Comparison of ENCODE assay signal across 2 cellular contexts in genomic region chr6:129630606-129631005, GRCh38.
TF ChIP-seq lines count a peak whose summit lies in the region.

No MANE protein-coding gene starts in this region.

TF ChIP-seq in HepG2, 621 proteins besides CTCF, POLR2A, EP300 and RAD21 (continues in another document):
- TF ChIP-seq ZNF296 (CRISPR knock-in tag; conservative IDR thresholded peaks at IDR 0.05) (no peak), ZZZ3 (CRISPR knock-in tag; IDR thresholded peaks at IDR 0.05; ENCODE audit: borderline replicate concordance) (no peak), ZKSCAN1 (IDR thresholded peaks at IDR 0.05; ENCODE audit: low read length) (no peak), PITX1 (CRISPR knock-in tag; IDR thresholded peaks at IDR 0.05) (no peak), ATF7-NPFF (CRISPR knock-in tag; IDR thresholded peaks at IDR 0.05; ENCODE audit: low read depth) (no peak), KAT8 (CRISPR knock-in tag; IDR thresholded peaks at IDR 0.05) (peak; percentile 36; the same call in 1 of the 2 replicates), ZFP82 (CRISPR knock-in tag; IDR thresholded peaks at IDR 0.05; ENCODE audit: borderline replicate concordance) (no peak), FOXP1 (IDR thresholded peaks at IDR 0.05) (no peak), FOXP1 (CRISPR knock-in tag; IDR thresholded peaks at IDR 0.05) (no peak), HDAC2 (CRISPR knock-in tag; IDR thresholded peaks at IDR 0.05) (0 out of 2 replicates have a peak, but pooled peaks have one; percentile 36), ZNF350 (CRISPR knock-in tag; IDR thresholded peaks at IDR 0.05; ENCODE audit: borderline replicate concordance, low read depth) (no peak), ATF6 (CRISPR knock-in tag; conservative IDR thresholded peaks at IDR 0.05) (no peak), FOXA3 (CRISPR knock-in tag; IDR thresholded peaks at IDR 0.05) (peak; percentile 85), XRCC5 (optimal IDR thresholded peaks at IDR 0.05; ENCODE audit: low read length) (no peak), HMG20B (CRISPR knock-in tag; conservative IDR thresholded peaks at IDR 0.05) (no peak), HNRNPUL1 (IDR thresholded peaks at IDR 0.05; ENCODE audit: low read depth, low read length) (no peak), NR2F6 (IDR thresholded peaks at IDR 0.05) (peak; percentile 24; the same call in 1 of the 2 replicates), NR2F6 (CRISPR knock-in tag; IDR thresholded peaks at IDR 0.05) (peak; percentile 64; the same call in 1 of the 2 replicates), SSRP1 (CRISPR knock-in tag; IDR thresholded peaks at IDR 0.05) (no peak), NFIB (CRISPR knock-in tag; IDR thresholded peaks at IDR 0.05; ENCODE audit: borderline replicate concordance) (no peak), ZBTB37 (CRISPR knock-in tag; IDR thresholded peaks at IDR 0.05) (no peak), TEAD2 (CRISPR knock-in tag; IDR thresholded peaks at IDR 0.05) (no peak), CBX2 (IDR thresholded peaks at IDR 0.05; ENCODE audit: low read depth, low read length) (no peak), CBX2 (CRISPR knock-in tag; IDR thresholded peaks at IDR 0.05; ENCODE audit: low read depth) (no peak), ZFP36 (IDR thresholded peaks at IDR 0.05; ENCODE audit: borderline replicate concordance, low read depth, low read length, partially characterized antibody) (no peak), CEBPG (CRISPR knock-in tag; IDR thresholded peaks at IDR 0.05) (0 out of 2 replicates have a peak, but pooled peaks have one; percentile 4), FOXA1 (IDR thresholded peaks at IDR 0.05) (no peak), FOXA1 (CRISPR knock-in tag; IDR thresholded peaks at IDR 0.05) (peak; percentile 81), ZNF414 (CRISPR knock-in tag; IDR thresholded peaks at IDR 0.05) (no peak), GATAD2A (CRISPR knock-in tag; IDR thresholded peaks at IDR 0.05) (peak; percentile 64; the same call in 1 of the 2 replicates), ZC3H4 (CRISPR knock-in tag; IDR thresholded peaks at IDR 0.05; ENCODE audit: borderline replicate concordance) (no peak), ZNF766 (CRISPR knock-in tag; IDR thresholded peaks at IDR 0.05; ENCODE audit: borderline replicate concordance) (no peak), STAG1 (CRISPR knock-in tag; IDR thresholded peaks at IDR 0.05) (0 out of 2 replicates have a peak, but pooled peaks have one; percentile 9), NFYB (CRISPR knock-in tag; IDR thresholded peaks at IDR 0.05) (no peak), SOX13 (IDR thresholded peaks at IDR 0.05) (no peak), SOX13 (CRISPR knock-in tag; conservative IDR thresholded peaks at IDR 0.05 in 1 of 2, IDR thresholded peaks at IDR 0.05 in 1 of 2) (peak in 1 of 2 experiments; percentile 28; a peak in 1 of 4 replicates), ZNF430 (CRISPR knock-in tag; IDR thresholded peaks at IDR 0.05) (no peak), RARA (CRISPR knock-in tag; IDR thresholded peaks at IDR 0.05) (peak; percentile 34; the same call in 1 of the 2 replicates)
- TF ChIP-seq, protein P1, sequence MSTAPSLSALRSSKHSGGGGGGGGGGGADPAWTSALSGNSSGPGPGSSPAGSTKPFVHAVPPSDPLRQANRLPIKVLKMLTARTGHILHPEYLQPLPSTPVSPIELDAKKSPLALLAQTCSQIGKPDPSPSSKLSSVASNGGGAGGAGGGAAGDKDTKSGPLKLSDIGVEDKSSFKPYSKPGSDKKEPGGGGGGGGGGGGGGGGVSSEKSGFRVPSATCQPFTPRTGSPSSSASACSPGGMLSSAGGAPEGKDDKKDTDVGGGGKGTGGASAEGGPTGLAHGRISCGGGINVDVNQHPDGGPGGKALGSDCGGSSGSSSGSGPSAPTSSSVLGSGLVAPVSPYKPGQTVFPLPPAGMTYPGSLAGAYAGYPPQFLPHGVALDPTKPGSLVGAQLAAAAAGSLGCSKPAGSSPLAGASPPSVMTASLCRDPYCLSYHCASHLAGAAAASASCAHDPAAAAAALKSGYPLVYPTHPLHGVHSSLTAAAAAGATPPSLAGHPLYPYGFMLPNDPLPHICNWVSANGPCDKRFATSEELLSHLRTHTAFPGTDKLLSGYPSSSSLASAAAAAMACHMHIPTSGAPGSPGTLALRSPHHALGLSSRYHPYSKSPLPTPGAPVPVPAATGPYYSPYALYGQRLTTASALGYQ (CRISPR knock-in tag; IDR thresholded peaks at IDR 0.05): no peak

TF ChIP-seq in GM12878, 131 proteins besides CTCF, POLR2A, EP300 and RAD21:
- TF ChIP-seq CBFB (IDR thresholded peaks at IDR 0.05; ENCODE audit: low read depth): no peak
- TF ChIP-seq, protein P2, sequence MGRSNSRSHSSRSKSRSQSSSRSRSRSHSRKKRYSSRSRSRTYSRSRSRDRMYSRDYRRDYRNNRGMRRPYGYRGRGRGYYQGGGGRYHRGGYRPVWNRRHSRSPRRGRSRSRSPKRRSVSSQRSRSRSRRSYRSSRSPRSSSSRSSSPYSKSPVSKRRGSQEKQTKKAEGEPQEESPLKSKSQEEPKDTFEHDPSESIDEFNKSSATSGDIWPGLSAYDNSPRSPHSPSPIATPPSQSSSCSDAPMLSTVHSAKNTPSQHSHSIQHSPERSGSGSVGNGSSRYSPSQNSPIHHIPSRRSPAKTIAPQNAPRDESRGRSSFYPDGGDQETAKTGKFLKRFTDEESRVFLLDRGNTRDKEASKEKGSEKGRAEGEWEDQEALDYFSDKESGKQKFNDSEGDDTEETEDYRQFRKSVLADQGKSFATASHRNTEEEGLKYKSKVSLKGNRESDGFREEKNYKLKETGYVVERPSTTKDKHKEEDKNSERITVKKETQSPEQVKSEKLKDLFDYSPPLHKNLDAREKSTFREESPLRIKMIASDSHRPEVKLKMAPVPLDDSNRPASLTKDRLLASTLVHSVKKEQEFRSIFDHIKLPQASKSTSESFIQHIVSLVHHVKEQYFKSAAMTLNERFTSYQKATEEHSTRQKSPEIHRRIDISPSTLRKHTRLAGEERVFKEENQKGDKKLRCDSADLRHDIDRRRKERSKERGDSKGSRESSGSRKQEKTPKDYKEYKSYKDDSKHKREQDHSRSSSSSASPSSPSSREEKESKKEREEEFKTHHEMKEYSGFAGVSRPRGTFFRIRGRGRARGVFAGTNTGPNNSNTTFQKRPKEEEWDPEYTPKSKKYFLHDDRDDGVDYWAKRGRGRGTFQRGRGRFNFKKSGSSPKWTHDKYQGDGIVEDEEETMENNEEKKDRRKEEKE (IDR thresholded peaks at IDR 0.05): no peak
- TF ChIP-seq HCFC1 (IDR thresholded peaks at IDR 0.05; ENCODE audit: low read length): no peak
- no peak for TF ChIP-seq ZNF207 (IDR thresholded peaks at IDR 0.05; ENCODE audit: borderline replicate concordance)
